11 cellular contexts compared by ENCODE assay signal in genomic region chr11:116175707-116176106, GRCh38.
"Had no signal": no experiment of that assay in that cellular context is flagged by ENCODE, and none has a peak within 500 bp of the region (broad histone marks: within the 10 kb centered on the region; RNA-seq: fewer than 3 reads in every experiment).

No MANE protein-coding gene starts in this region.

- H3K9me3 ChIP-seq: lower lobe of right lung, neutrophil, right lobe of liver, tibial nerve had no signal

- H3K36me3 ChIP-seq: lower lobe of right lung, neutrophil, right lobe of liver, tibial nerve had no signal

- H3K4me3 ChIP-seq: lower lobe of right lung, right lobe of liver, tibial nerve had no signal

- H3K27me3 ChIP-seq: neutrophil, right lobe of liver had no signal

- H3K27ac ChIP-seq: lower lobe of right lung, neutrophil, right lobe of liver, tibial nerve had no signal

- DNase-seq: activated CD4-positive, alpha-beta memory T cell treated with anti-CD3 and anti-CD28 coated beads for 36 hours; activated CD4-positive, alpha-beta T cell treated with anti-CD3 and anti-CD28 coated beads for 1 hour; activated naive CD4-positive, alpha-beta T cell treated with anti-CD3 and anti-CD28 coated beads, Interleukin-2, amount 10 ng/mL, durations not matched to agents 7 days and 5 days; central memory CD4-positive, alpha-beta T cell; dermis blood vessel endothelial cell; left cardiac atrium; lower lobe of right lung; right lobe of liver; stimulated activated naive B cell treated with anti-CD40 and anti-IgM and Interleukin-4, amounts not matched to agents 10 μg/mL and 1 μg/mL and 100 μg/mL, for 72 hours had no signal
